Comparison of ENCODE assay signal across 26 cellular contexts in the genomic region with DNA sequence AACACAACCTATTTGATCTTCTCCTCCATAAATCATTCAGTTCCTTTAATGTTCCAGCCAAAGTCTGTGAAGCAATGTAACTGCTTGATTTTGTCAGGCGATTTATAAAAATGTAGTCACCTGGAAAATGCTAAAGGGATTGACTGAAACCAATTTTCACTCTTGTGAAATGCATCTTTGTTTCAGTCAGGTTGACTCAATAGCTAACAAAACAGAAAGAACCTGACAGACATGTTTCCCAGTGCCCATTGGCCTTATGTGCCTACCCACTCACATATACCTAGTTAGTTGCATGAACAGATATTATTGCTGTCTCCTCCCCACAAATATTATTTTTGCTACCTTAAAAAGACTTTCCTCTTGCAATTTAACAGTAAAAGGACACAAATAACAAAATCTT.
DNase-seq lines count a peak whose midpoint lies in the region; ATAC-seq and TF ChIP-seq lines count a peak whose summit lies in the region.
"Had no signal": no experiment of that assay in that cellular context is flagged by ENCODE, and none has a peak within 500 bp of the region (broad histone marks: within the 10 kb centered on the region; RNA-seq: fewer than 3 reads in every experiment).

No MANE protein-coding gene starts in this region.

- H3K4me3 Mint-ChIP-seq in activated T-cell treated with anti-CD3 and anti-CD28 coated beads, Interleukin-2, amount 50 U/mL, for 4 hours: no peak overlapping the region
- peak overlapping the region; percentile 94 for H3K4me3 Mint-ChIP-seq in activated naive CD8-positive, alpha-beta T cell treated with anti-CD3 and anti-CD28 coated beads for 36 hours
- H3K4me3 Mint-ChIP-seq in natural killer cell treated with Interleukin-12 subunit alpha and Interleukin-12 subunit beta and Interleukin-15 and Interleukin-18, amount 100 ng/mL, for 72 hours: peak overlapping the region; percentile 96
- H3K4me3 Mint-ChIP-seq: brain; stimulated activated naive B cell treated with anti-CD40 and anti-IgM and Interleukin-4, amounts not matched to agents 10 μg/mL and 1 μg/mL and 100 μg/mL, for 72 hours had no signal

- POLR2A ChIA-PET in PC-3 (lab: Charles Lee; ENCODE audit: unreplicated experiment): no interaction called here

- no peak overlapping the region for H3K23ac ChIP-seq in neuronal stem cell (ENCODE audit: low read depth, low read length, poor library complexity)

- H3K4me1 ChIP-seq in PC-3 (ENCODE audit: insufficient read depth, low read length) (peaks cover 13% of the 10 kb centered on the region), neuronal stem cell (ENCODE audit: control insufficient read depth in 2 of 2, insufficient read depth in 1 of 2, low read depth in 1 of 2, low read length in 2 of 2) (peaks cover 0 to 2% of the 10 kb centered on the region in 2 donors)
- H3K4me1 ChIP-seq: adrenal gland, HAP-1, SJSA1, vagina had no signal

- no peak overlapping the region for H3K18ac ChIP-seq in neuronal stem cell (ENCODE audit: low read length)

- CTCF ChIA-PET in PC-3 (lab: Charles Lee): no interaction called here

- intact Hi-C loops in PC-3 (cut with micrococcal nuclease): no loop called here

- H4K8ac ChIP-seq in neuronal stem cell (ENCODE audit: low read depth, low read length): no peak overlapping the region

- H2AFZ ChIP-seq in PC-3 (ENCODE audit: low read length) (no peak overlapping the region), neuronal stem cell (ENCODE audit: low read length) (no peak overlapping the region)

- H3K4ac ChIP-seq in neuronal stem cell (ENCODE audit: low read length): no peak overlapping the region

- H3K4me1 Mint-ChIP-seq in activated T-cell treated with anti-CD3 and anti-CD28 coated beads, Interleukin-2, amount 50 U/mL, for 4 hours (ENCODE audit: low read depth): peaks cover 49% of the 10 kb centered on the region
- peaks cover 42% of the 10 kb centered on the region for H3K4me1 Mint-ChIP-seq in activated naive CD8-positive, alpha-beta T cell treated with anti-CD3 and anti-CD28 coated beads for 36 hours
- H3K4me1 Mint-ChIP-seq in natural killer cell treated with Interleukin-12 subunit alpha and Interleukin-12 subunit beta and Interleukin-15 and Interleukin-18, amount 100 ng/mL, for 72 hours (ENCODE audit: low read depth in 2 of 2): peaks cover 34 to 40% of the 10 kb centered on the region in 2 donors

- no peaks in the 10 kb centered on the region for H3K79me2 ChIP-seq in PC-3 (ENCODE audit: low read length)

- no peaks in the 10 kb centered on the region for H3F3A ChIP-seq in PC-3 (ENCODE audit: low read length, unreplicated experiment)

- no peak for TF ChIP-seq CTCF in PC-3 (conservative IDR thresholded peaks at IDR 0.05; ENCODE audit: low read depth, low read length)

- no peaks in the 10 kb centered on the region for H4K20me1 ChIP-seq in PC-3 (ENCODE audit: low read length)

- no peak overlapping the region for H2BK5ac ChIP-seq in neuronal stem cell (ENCODE audit: low read length)

- H2BK12ac ChIP-seq in neuronal stem cell (ENCODE audit: low read length): no peak overlapping the region

- DNase-seq in activated T-cell treated with anti-CD3 and anti-CD28 coated beads, Interleukin-2, amount 50 U/mL, for 4 hours: no peak
- no peak for DNase-seq in activated T-cell treated with anti-CD3 and anti-CD28 coated beads, Interleukin-2, amount 50 U/mL, for 48 hours
- DNase-seq in PC-3: peak; percentile 37
- DNase-seq in activated naive CD8-positive, alpha-beta T cell treated with anti-CD3 and anti-CD28 coated beads for 36 hours: no peak
- DNase-seq in natural killer cell treated with Interleukin-12 subunit alpha and Interleukin-12 subunit beta and Interleukin-15 and Interleukin-18, amount 100 ng/mL, for 72 hours (ENCODE audit: low spot score): no peak
- no peak for DNase-seq in neuronal stem cell (ENCODE audit: low spot score)
- no peak for DNase-seq in AML-193 (lab: John Stamatoyannopoulos, UW)
- DNase-seq: adrenal gland; Calu3; effector memory CD4-positive, alpha-beta T cell; hypothalamus; left lung; MV-4-11; NCI-H2171; NCI-H524; stimulated activated CD4-positive, alpha-beta T cell treated with anti-CD3 and anti-CD28 coated beads, Interleukin-1b, Interleukin-23, amount 100 ng/mL, for 48 hours; stimulated activated naive B cell treated with anti-CD40 and anti-IgM and Interleukin-4, amounts not matched to agents 10 μg/mL and 1 μg/mL and 100 μg/mL, for 72 hours had no signal

- no peaks in the 10 kb centered on the region for H3K9me3 ChIP-seq in PC-3 (ENCODE audit: low read length)
- no peaks in the 10 kb centered on the region for H3K9me3 ChIP-seq in neuronal stem cell (replicated peaks in 1 of 2; ENCODE audit: control insufficient read depth in 2 of 2, insufficient read depth in 1 of 2, low read depth in 1 of 2, low read length in 2 of 2)
- H3K9me3 ChIP-seq: adrenal gland, esophagus muscularis mucosa, HAP-1, left lung, SJSA1, thoracic aorta, vagina had no signal

- no peaks in the 10 kb centered on the region for H3K9me2 ChIP-seq in PC-3 (replicated peaks; ENCODE audit: low read length)

- no peak overlapping the region for H2BK15ac ChIP-seq in neuronal stem cell (ENCODE audit: low read length)

- BruUV-seq in PC-3 (replicated peaks; lab: Mats Ljungman, UMichigan): no TSS peak

- no peaks in the 10 kb centered on the region for H3K9me3 Mint-ChIP-seq in activated T-cell treated with anti-CD3 and anti-CD28 coated beads, Interleukin-2, amount 50 U/mL, for 4 hours
- no peaks in the 10 kb centered on the region for H3K9me3 Mint-ChIP-seq in activated naive CD8-positive, alpha-beta T cell treated with anti-CD3 and anti-CD28 coated beads for 36 hours
- H3K9me3 Mint-ChIP-seq in natural killer cell treated with Interleukin-12 subunit alpha and Interleukin-12 subunit beta and Interleukin-15 and Interleukin-18, amount 100 ng/mL, for 72 hours: no peaks in the 10 kb centered on the region
- H3K9me3 Mint-ChIP-seq: brain; naive thymus-derived CD8-positive, alpha-beta T cell; stimulated activated naive B cell treated with anti-CD40 and anti-IgM and Interleukin-4, amounts not matched to agents 10 μg/mL and 1 μg/mL and 100 μg/mL, for 72 hours had no signal

- H3K27me3 ChIP-seq in PC-3 (ENCODE audit: low read length) (no peaks in the 10 kb centered on the region), neuronal stem cell (ENCODE audit: control insufficient read depth in 3 of 3, insufficient read depth in 3 of 3, low read depth in 1 of 3, low read length in 3 of 3) (no peaks in the 10 kb centered on the region)
- H3K27me3 ChIP-seq: adrenal gland, esophagus muscularis mucosa, left lung, SJSA1, vagina had no signal

- H3K27me3 Mint-ChIP-seq in activated T-cell treated with anti-CD3 and anti-CD28 coated beads, Interleukin-2, amount 50 U/mL, for 4 hours (ENCODE audit: low read depth): no peaks in the 10 kb centered on the region
- H3K27me3 Mint-ChIP-seq in activated naive CD8-positive, alpha-beta T cell treated with anti-CD3 and anti-CD28 coated beads for 36 hours: no peaks in the 10 kb centered on the region
- H3K27me3 Mint-ChIP-seq in natural killer cell treated with Interleukin-12 subunit alpha and Interleukin-12 subunit beta and Interleukin-15 and Interleukin-18, amount 100 ng/mL, for 72 hours: no peaks in the 10 kb centered on the region
- H3K27me3 Mint-ChIP-seq: naive thymus-derived CD8-positive, alpha-beta T cell; stimulated activated naive B cell treated with anti-CD40 and anti-IgM and Interleukin-4, amounts not matched to agents 10 μg/mL and 1 μg/mL and 100 μg/mL, for 72 hours had no signal

- H3K4me2 ChIP-seq in PC-3 (ENCODE audit: low read length) (no peak overlapping the region), neuronal stem cell (ENCODE audit: insufficient read depth, low read length, poor library complexity, severe bottlenecking) (no peak overlapping the region)

- H3K36me3 ChIP-seq in PC-3 (ENCODE audit: low read depth, low read length): no peaks in the 10 kb centered on the region
- H3K36me3 ChIP-seq in neuronal stem cell (replicated peaks in 1 of 2; ENCODE audit: control insufficient read depth in 2 of 2, insufficient read depth in 2 of 2, low read length in 2 of 2): no peaks in the 10 kb centered on the region
- H3K36me3 ChIP-seq: adrenal gland, esophagus muscularis mucosa, HAP-1, left lung, SJSA1, thoracic aorta, vagina had no signal

- H3K27ac ChIP-seq in PC-3 (ENCODE audit: low read length) (no peak overlapping the region), neuronal stem cell (replicated peaks; ENCODE audit: low read length) (no peak overlapping the region)
- H3K27ac ChIP-seq: adrenal gland, esophagus muscularis mucosa, left lung, SJSA1, skin epidermis, thoracic aorta, vagina had no signal

- no CpG with 5 or more reads among the region's 1 CpG for WGBS in neuronal stem cell (ENCODE audit: extremely low coverage in 2 of 2, insufficient read length in 2 of 2, insufficient replicate concordance in 1 of 2), 2 donors

- H2BK120ac ChIP-seq in neuronal stem cell (ENCODE audit: low read depth, low read length): no peak overlapping the region

- peak; percentile 39 to 40 for ATAC-seq in activated T-cell treated with anti-CD3 and anti-CD28 coated beads, Interleukin-2, amount 50 U/mL, for 4 hours
- ATAC-seq in PC-3 (no peak), GM18907 (IDR thresholded peaks at IDR 0.05; ENCODE audit: unreplicated experiment) (no peak)
- no peak for ATAC-seq in natural killer cell treated with Interleukin-12 subunit alpha and Interleukin-12 subunit beta and Interleukin-15 and Interleukin-18, amount 100 ng/mL, for 72 hours
- ATAC-seq: left lung; naive thymus-derived CD8-positive, alpha-beta T cell; stimulated activated naive B cell treated with anti-CD40 and anti-IgM and Interleukin-4, amounts not matched to agents 10 μg/mL and 1 μg/mL and 100 μg/mL, for 72 hours had no signal

- no peak overlapping the region for H4K91ac ChIP-seq in neuronal stem cell (ENCODE audit: low read depth, low read length, poor library complexity)

- no peaks in the 10 kb centered on the region for H3K79me1 ChIP-seq in neuronal stem cell (ENCODE audit: low read depth, low read length)

- no peak overlapping the region for H2AK5ac ChIP-seq in neuronal stem cell (ENCODE audit: low read depth, low read length)

- no peaks in the 10 kb centered on the region for H3K36me3 Mint-ChIP-seq in activated T-cell treated with anti-CD3 and anti-CD28 coated beads, Interleukin-2, amount 50 U/mL, for 4 hours (ENCODE audit: insufficient read depth)
- peaks cover 6% of the 10 kb centered on the region for H3K36me3 Mint-ChIP-seq in activated naive CD8-positive, alpha-beta T cell treated with anti-CD3 and anti-CD28 coated beads for 36 hours
- no peaks in the 10 kb centered on the region for H3K36me3 Mint-ChIP-seq in natural killer cell treated with Interleukin-12 subunit alpha and Interleukin-12 subunit beta and Interleukin-15 and Interleukin-18, amount 100 ng/mL, for 72 hours
- H3K36me3 Mint-ChIP-seq: brain had no signal

- peak overlapping the region; percentile 99 for H3K27ac Mint-ChIP-seq in activated naive CD8-positive, alpha-beta T cell treated with anti-CD3 and anti-CD28 coated beads for 36 hours
- H3K27ac Mint-ChIP-seq in natural killer cell treated with Interleukin-12 subunit alpha and Interleukin-12 subunit beta and Interleukin-15 and Interleukin-18, amount 100 ng/mL, for 72 hours: no peak overlapping the region
- H3K27ac Mint-ChIP-seq: brain; stimulated activated naive B cell treated with anti-CD40 and anti-IgM and Interleukin-4, amounts not matched to agents 10 μg/mL and 1 μg/mL and 100 μg/mL, for 72 hours had no signal

- H3K9ac ChIP-seq in PC-3 (ENCODE audit: low read length) (no peak overlapping the region), neuronal stem cell (ENCODE audit: low read depth, low read length, poor library complexity) (no peak overlapping the region)

- no peak overlapping the region for H3K4me3 ChIP-seq in PC-3 (ENCODE audit: low read length)
- no peak overlapping the region for H3K4me3 ChIP-seq in neuronal stem cell (ENCODE audit: low read length in 2 of 2)
- H3K4me3 ChIP-seq: adrenal gland, esophagus muscularis mucosa, HAP-1, left lung, SJSA1, skin epidermis, thoracic aorta, vagina had no signal

- no peak overlapping the region for H3K14ac ChIP-seq in neuronal stem cell (ENCODE audit: low read length)

Comparison
In these comparisons a context has a peak if more than half of its experiments do, and no peak if none do; other contexts are left out.
1. ATAC-seq: peak in activated T-cell treated with anti-CD3 and anti-CD28 coated beads, Interleukin-2, amount 50 U/mL, for 4 hours (2 of 2); none in PC-3 (single experiment), natural killer cell treated with Interleukin-12 subunit alpha and Interleukin-12 subunit beta and Interleukin-15 and Interleukin-18, amount 100 ng/mL, for 72 hours (0 of 2) and GM18907 (single experiment).